8 cellular contexts compared by ENCODE assay signal in genomic region chr13:44969858-44970484, GRCh38. TPM values are rescaled to one million over a fixed set of nuclear protein-coding genes. Genes with fewer than 3 reads are reported as not detected.
DNase-seq lines count a peak whose midpoint lies in the region; ATAC-seq and TF ChIP-seq lines count a peak whose summit lies in the region.

No MANE protein-coding gene starts in this region.

- no peak overlapping the region for H3K4me3 ChIP-seq in psoas muscle

- whole genome bisulfite sequencing in psoas muscle, 3 donors: 37 to 44% (median 41%) methylated on average over 2 of the region's 2 CpGs

- peaks cover 0 to 21% of the 10 kb centered on the region in 2 donors for H3K36me3 ChIP-seq in psoas muscle (ENCODE audit: insufficient read depth in 1 of 2, low read depth in 1 of 2)

- peak overlapping the region; percentile 51 for H3K27ac ChIP-seq in psoas muscle

- intact Hi-C loops in psoas muscle (cut with DNase I): loop anchor here (2.0 to 10.0 kb wide), 7 partner anchors 38 to 1065 kb away; partner anchors contain the start of gene TSC22D1 (in 1 of the 2)

- peak; percentile 51 to 66 (median 57) for ATAC-seq in psoas muscle
- ATAC-seq in GM18520 (IDR thresholded peaks at IDR 0.05; ENCODE audit: unreplicated experiment): no peak
- ATAC-seq in HG02623 (IDR thresholded peaks at IDR 0.05; ENCODE audit: unreplicated experiment): no peak
- ATAC-seq in HG02938 (IDR thresholded peaks at IDR 0.05; ENCODE audit: unreplicated experiment): no peak

- DNase-seq in ELF-1 (ENCODE audit: low read depth, low spot score) (peak; percentile 18), LoVo (ENCODE audit: low spot score) (peak; percentile 57), SKM-1 (lab: John Stamatoyannopoulos, UW; ENCODE audit: unreplicated experiment) (peak; percentile 35), germinal center (ENCODE audit: low spot score) (peak; percentile 15), psoas muscle (no peak)

- peaks cover 47% of the 10 kb centered on the region for H3K4me1 ChIP-seq in psoas muscle

- H3K27me3 ChIP-seq in psoas muscle (ENCODE audit: insufficient read depth in 3 of 3, low read length in 2 of 3): no peaks in the 10 kb centered on the region

- H3K9me3 ChIP-seq in psoas muscle: no peaks in the 10 kb centered on the region

- peak; percentile 86 for TF ChIP-seq CTCF in psoas muscle (IDR thresholded peaks at IDR 0.05)

RNA-seq across cellular contexts. Expression of gene NUFIP1, which starts 19.3 kb away (rescaled TPM):
- 1 to 10 TPM; 4.7 to 7.5 (median 6.2) TPM for total RNA-seq in psoas muscle
- 1 to 10 TPM; 3.4 to 6.6 (median 5.1) TPM for polyA plus RNA-seq in psoas muscle

RNA-seq across cellular contexts. Expression of gene GPALPP1, which starts 19.4 kb away (rescaled TPM):
- total RNA-seq in psoas muscle: 10 to 100 TPM; 12.0 to 16.2 (median 13.1) TPM
- polyA plus RNA-seq in psoas muscle: 1 to 10 TPM; 5.4 to 8.4 (median 5.5) TPM

Comparison
In these comparisons a context has a peak if more than half of its experiments do, and no peak if none do; other contexts are left out.
1. DNase-seq: peak in ELF-1 (single experiment), LoVo (single experiment), SKM-1 (single experiment) and germinal center (single experiment); none in psoas muscle (0 of 2).
2. ATAC-seq: peak in psoas muscle (4 of 4); none in GM18520 (single experiment), HG02623 (single experiment) and HG02938 (single experiment).